Comparison of ENCODE assay signal across 8 cellular contexts in the genomic region with DNA sequence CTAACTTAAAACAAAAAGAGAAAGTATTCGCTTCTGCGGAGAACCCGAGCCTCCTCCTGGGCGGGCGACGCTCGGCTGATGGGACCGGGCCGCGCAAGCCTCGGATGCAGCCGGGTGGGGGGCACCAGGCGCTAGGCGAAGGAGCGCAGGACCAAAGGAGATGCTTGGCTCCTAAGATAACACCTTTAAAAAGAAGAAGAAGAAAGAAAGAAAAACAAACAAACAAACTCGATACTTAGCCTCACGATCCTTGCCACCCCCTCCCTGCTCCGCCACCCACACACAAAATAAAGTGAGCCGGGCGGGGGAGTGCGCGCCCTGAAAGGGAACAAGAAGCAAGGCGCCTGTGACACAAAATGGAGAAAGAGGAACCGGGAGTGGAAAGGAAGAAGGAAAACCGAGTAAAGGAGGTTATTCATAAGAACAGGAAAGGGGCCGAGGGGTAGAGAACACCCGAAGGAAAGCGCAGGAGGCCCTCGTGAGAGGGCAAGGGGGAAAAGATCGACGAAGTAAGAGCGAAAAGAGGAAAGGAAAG. TPM values are rescaled to one million over a fixed set of nuclear protein-coding genes. Genes with fewer than 3 reads are reported as not detected.
DNase-seq lines count a peak whose midpoint lies in the region; ATAC-seq and TF ChIP-seq lines count a peak whose summit lies in the region.

No MANE protein-coding gene starts in this region.

- peak overlapping the region; percentile 61 for H3K4me3 ChIP-seq in fibroblast of pulmonary artery (replicated peaks; ENCODE audit: low read depth, low read length)

- H3K4me1 Mint-ChIP-seq in activated T-helper 1 cell treated with anti-CD3 and anti-CD28 coated beads, Interleukin-12 subunit alpha, Interleukin-12 subunit beta, Interleukin-2, Interleukin-4 antibody, amounts not matched to agents 30 ng/mL and 10 ng/mL and 1 ng/mL, durations not matched to agents 14 hours and 24 hours and 36 hours (ENCODE audit: low read depth), result peaks cover 44% of the 10 kb centered on the region
- peaks cover 12 to 13% of the 10 kb centered on the region in 2 donors for H3K4me1 Mint-ChIP-seq in natural killer cell treated with Interleukin-12 subunit alpha and Interleukin-12 subunit beta and Interleukin-15 and Interleukin-18, amount 100 ng/mL, for 72 hours (ENCODE audit: low read depth in 2 of 2)
- peaks cover 47% of the 10 kb centered on the region for H3K4me1 Mint-ChIP-seq in stimulated activated naive CD8-positive, alpha-beta T cell treated with anti-CD3 and anti-CD28 coated beads, Interleukin-15, Interleukin-2, amounts not matched to agents 100 ng/mL and 50 ng/mL, for 24 hours (ENCODE audit: low read depth)

- H3K36me3 Mint-ChIP-seq in activated T-helper 1 cell treated with anti-CD3 and anti-CD28 coated beads, Interleukin-12 subunit alpha, Interleukin-12 subunit beta, Interleukin-2, Interleukin-4 antibody, amounts not matched to agents 30 ng/mL and 10 ng/mL and 1 ng/mL, durations not matched to agents 14 hours and 24 hours and 36 hours (ENCODE audit: low read depth), result peaks cover 11% of the 10 kb centered on the region
- H3K36me3 Mint-ChIP-seq in natural killer cell treated with Interleukin-12 subunit alpha and Interleukin-12 subunit beta and Interleukin-15 and Interleukin-18, amount 100 ng/mL, for 72 hours, result peaks cover 7% of the 10 kb centered on the region
- H3K36me3 Mint-ChIP-seq in stimulated activated naive CD8-positive, alpha-beta T cell treated with anti-CD3 and anti-CD28 coated beads, Interleukin-15, Interleukin-2, amounts not matched to agents 100 ng/mL and 50 ng/mL, for 24 hours (ENCODE audit: low read depth), result peaks cover 4% of the 10 kb centered on the region

- peak; percentile 42 for ATAC-seq in HG03039 (IDR thresholded peaks at IDR 0.05; ENCODE audit: unreplicated experiment)
- peak; percentile 67 to 80 for ATAC-seq in natural killer cell treated with Interleukin-12 subunit alpha and Interleukin-12 subunit beta and Interleukin-15 and Interleukin-18, amount 100 ng/mL, for 72 hours

- TF ChIP-seq CTCF in fibroblast of pulmonary artery (IDR thresholded peaks at IDR 0.05; ENCODE audit: low read length, missing control alignments), result no peak

- DNase-seq in NCI-H2196 (lab: John Stamatoyannopoulos, UW; ENCODE audit: unreplicated experiment), result peak; percentile 40
- no peak for DNase-seq in NCI-H2196 treated with DMSO at 0.1 percent for 48 hours (lab: John Stamatoyannopoulos, UW; ENCODE audit: unreplicated experiment)
- DNase-seq in NOMO-1 treated with DMSO at 0.1 percent for 48 hours (lab: John Stamatoyannopoulos, UW; ENCODE audit: unreplicated experiment), result peak; percentile 93
- DNase-seq in activated T-helper 1 cell treated with anti-CD3 and anti-CD28 coated beads, Interleukin-12 subunit alpha, Interleukin-12 subunit beta, Interleukin-2, Interleukin-4 antibody, amounts not matched to agents 30 ng/mL and 10 ng/mL and 1 ng/mL, durations not matched to agents 14 hours and 24 hours and 36 hours (ENCODE audit: low spot score), result peak; percentile 58
- DNase-seq in fibroblast of pulmonary artery (ENCODE audit: low read depth), result peak; percentile 61
- DNase-seq in natural killer cell treated with Interleukin-12 subunit alpha and Interleukin-12 subunit beta and Interleukin-15 and Interleukin-18, amount 100 ng/mL, for 72 hours (ENCODE audit: low spot score), result no peak

- H3K9me3 Mint-ChIP-seq in activated T-helper 1 cell treated with anti-CD3 and anti-CD28 coated beads, Interleukin-12 subunit alpha, Interleukin-12 subunit beta, Interleukin-2, Interleukin-4 antibody, amounts not matched to agents 30 ng/mL and 10 ng/mL and 1 ng/mL, durations not matched to agents 14 hours and 24 hours and 36 hours, result no peaks in the 10 kb centered on the region
- H3K9me3 Mint-ChIP-seq in natural killer cell treated with Interleukin-12 subunit alpha and Interleukin-12 subunit beta and Interleukin-15 and Interleukin-18, amount 100 ng/mL, for 72 hours, result no peaks in the 10 kb centered on the region
- H3K9me3 Mint-ChIP-seq in stimulated activated naive CD8-positive, alpha-beta T cell treated with anti-CD3 and anti-CD28 coated beads, Interleukin-15, Interleukin-2, amounts not matched to agents 100 ng/mL and 50 ng/mL, for 24 hours, result no peaks in the 10 kb centered on the region

- peak overlapping the region; percentile 98 for H3K27ac Mint-ChIP-seq in activated T-helper 1 cell treated with anti-CD3 and anti-CD28 coated beads, Interleukin-12 subunit alpha, Interleukin-12 subunit beta, Interleukin-2, Interleukin-4 antibody, amounts not matched to agents 30 ng/mL and 10 ng/mL and 1 ng/mL, durations not matched to agents 14 hours and 24 hours and 36 hours
- peak overlapping the region; percentile 85 to 89 for H3K27ac Mint-ChIP-seq in natural killer cell treated with Interleukin-12 subunit alpha and Interleukin-12 subunit beta and Interleukin-15 and Interleukin-18, amount 100 ng/mL, for 72 hours
- peak overlapping the region; percentile 94 for H3K27ac Mint-ChIP-seq in stimulated activated naive CD8-positive, alpha-beta T cell treated with anti-CD3 and anti-CD28 coated beads, Interleukin-15, Interleukin-2, amounts not matched to agents 100 ng/mL and 50 ng/mL, for 24 hours

- intact Hi-C loops in activated T-helper 1 cell treated with anti-CD3 and anti-CD28 coated beads, Interleukin-12 subunit alpha, Interleukin-12 subunit beta, Interleukin-2, Interleukin-4 antibody, amounts not matched to agents 30 ng/mL and 10 ng/mL and 1 ng/mL, durations not matched to agents 14 hours and 24 hours and 36 hours (cut with micrococcal nuclease), result loop anchor here (1.0 to 10.0 kb wide), 9 partner anchors 23 to 845 kb away; partner anchors contain the start of genes DNAJC1, MLLT10 and MSRB2

- H3K27me3 Mint-ChIP-seq in activated T-helper 1 cell treated with anti-CD3 and anti-CD28 coated beads, Interleukin-12 subunit alpha, Interleukin-12 subunit beta, Interleukin-2, Interleukin-4 antibody, amounts not matched to agents 30 ng/mL and 10 ng/mL and 1 ng/mL, durations not matched to agents 14 hours and 24 hours and 36 hours (ENCODE audit: insufficient read depth), result peaks cover 19% of the 10 kb centered on the region
- H3K27me3 Mint-ChIP-seq in natural killer cell treated with Interleukin-12 subunit alpha and Interleukin-12 subunit beta and Interleukin-15 and Interleukin-18, amount 100 ng/mL, for 72 hours, result peaks cover 13 to 17% of the 10 kb centered on the region in 2 donors
- peaks cover 16% of the 10 kb centered on the region for H3K27me3 Mint-ChIP-seq in stimulated activated naive CD8-positive, alpha-beta T cell treated with anti-CD3 and anti-CD28 coated beads, Interleukin-15, Interleukin-2, amounts not matched to agents 100 ng/mL and 50 ng/mL, for 24 hours

- H3K4me3 Mint-ChIP-seq in activated T-helper 1 cell treated with anti-CD3 and anti-CD28 coated beads, Interleukin-12 subunit alpha, Interleukin-12 subunit beta, Interleukin-2, Interleukin-4 antibody, amounts not matched to agents 30 ng/mL and 10 ng/mL and 1 ng/mL, durations not matched to agents 14 hours and 24 hours and 36 hours, result peak overlapping the region; percentile 88
- peak overlapping the region; percentile 97 for H3K4me3 Mint-ChIP-seq in natural killer cell treated with Interleukin-12 subunit alpha and Interleukin-12 subunit beta and Interleukin-15 and Interleukin-18, amount 100 ng/mL, for 72 hours
- H3K4me3 Mint-ChIP-seq in stimulated activated naive CD8-positive, alpha-beta T cell treated with anti-CD3 and anti-CD28 coated beads, Interleukin-15, Interleukin-2, amounts not matched to agents 100 ng/mL and 50 ng/mL, for 24 hours, result peak overlapping the region; percentile 87

RNA-seq across cellular contexts. Expression of gene EBLN1, which starts 34.0 kb away (rescaled TPM):
- not detected in 2 replicates for total RNA-seq in activated T-helper 1 cell treated with anti-CD3 and anti-CD28 coated beads, Interleukin-12 subunit alpha, Interleukin-12 subunit beta, Interleukin-2, Interleukin-4 antibody, amounts not matched to agents 30 ng/mL and 10 ng/mL and 1 ng/mL, durations not matched to agents 14 hours and 24 hours and 36 hours
- total RNA-seq in natural killer cell treated with Interleukin-12 subunit alpha and Interleukin-12 subunit beta and Interleukin-15 and Interleukin-18, amount 100 ng/mL, for 72 hours, result not detected

Comparison
In these comparisons a context has a peak if more than half of its experiments do, and no peak if none do; other contexts are left out.
1. DNase-seq: peak in NCI-H2196 (single experiment), NOMO-1 treated with DMSO at 0.1 percent for 48 hours (single experiment), activated T-helper 1 cell treated with anti-CD3 and anti-CD28 coated beads, Interleukin-12 subunit alpha, Interleukin-12 subunit beta, Interleukin-2, Interleukin-4 antibody, amounts not matched to agents 30 ng/mL and 10 ng/mL and 1 ng/mL, durations not matched to agents 14 hours and 24 hours and 36 hours (single experiment) and fibroblast of pulmonary artery (single experiment); none in NCI-H2196 treated with DMSO at 0.1 percent for 48 hours (single experiment) and natural killer cell treated with Interleukin-12 subunit alpha and Interleukin-12 subunit beta and Interleukin-15 and Interleukin-18, amount 100 ng/mL, for 72 hours (single experiment).
2. Peak in every context shown above with its lines, with median percentiles within 50 percentile points of each other: H3K27ac Mint-ChIP-seq and H3K4me3 Mint-ChIP-seq.